ENCODE assay signal across 24 cellular contexts in genomic region chr18:13877133-13877532, GRCh38. TPM values are rescaled to one million over a fixed set of nuclear protein-coding genes. Genes with fewer than 3 reads are reported as not detected.
"Had no signal": no experiment of that assay in that cellular context is flagged by ENCODE, and none has a peak within 500 bp of the region (broad histone marks: within the 10 kb centered on the region; RNA-seq: fewer than 3 reads in every experiment).

No MANE protein-coding gene starts in this region.

- H3K9me3 ChIP-seq: SJCRH30 had no signal

- H3K27me3 ChIP-seq: SJCRH30 had no signal

- DNase-seq: IMR-90, Kasumi-1, KG1, MM.1S, NCI-H1092, NCI-H1105 treated with DMSO at 0.1 percent for 48 hours, NCI-H1417 treated with DMSO at 0.1 percent for 48 hours, NCI-H146, NCI-H1694 treated with DMSO at 0.1 percent for 48 hours, NCI-H1930, NCI-H2081, NCI-H2171, NCI-H226, NCI-H446, NCI-H510A, NCI-H524 treated with DMSO at 0.1 percent for 48 hours, NCI-H69, PC-3, SHP77 treated with DMSO at 0.1 percent for 48 hours had no signal

- H3K36me3 ChIP-seq: SJCRH30 had no signal

- H3K4me1 ChIP-seq: SJCRH30 had no signal

- H3K27ac ChIP-seq: RWPE1, SJCRH30 had no signal

- H3K4me3 ChIP-seq: SJCRH30 had no signal

RNA-seq across cellular contexts. Expression of gene MC2R, which starts 38.2 kb away (rescaled TPM):
- total RNA-seq: HT-29; IMR-90; M059J; PC-3; SJCRH30; T-helper 1 cell treated with Interleukin-12 subunit alpha and Interleukin-12 subunit beta and Interleukin-4 antibody, amounts not matched to agents 30 ng/mL and 1 ng/mL, for 36 hours had no signal

RNA-seq across cellular contexts. Expression of gene MC5R, which starts 53.2 kb away (rescaled TPM):
- total RNA-seq: HT-29; IMR-90; M059J; PC-3; SJCRH30; T-helper 1 cell treated with Interleukin-12 subunit alpha and Interleukin-12 subunit beta and Interleukin-4 antibody, amounts not matched to agents 30 ng/mL and 1 ng/mL, for 36 hours had no signal
